13 cellular contexts compared by ENCODE assay signal in genomic region chr5:95873351-95873750, GRCh38. TPM values are rescaled to one million over a fixed set of nuclear protein-coding genes. Genes with fewer than 3 reads are reported as not detected.
DNase-seq lines count a peak whose midpoint lies in the region; ATAC-seq and TF ChIP-seq lines count a peak whose summit lies in the region.
"Had no signal": no experiment of that assay in that cellular context is flagged by ENCODE, and none has a peak within 500 bp of the region (broad histone marks: within the 10 kb centered on the region; RNA-seq: fewer than 3 reads in every experiment).

No MANE protein-coding gene starts in this region.

- peaks cover 2 to 30% (median 12%) of the 10 kb centered on the region in 4 donors for H3K4me1 ChIP-seq in liver (ENCODE audit: control insufficient read depth in 4 of 4, insufficient read depth in 4 of 4, low read length in 3 of 4)
- H3K4me1 ChIP-seq: HAP-1 had no signal

- POLR2A ChIA-PET in activated CD4-positive, alpha-beta T cell treated with anti-CD3 and anti-CD28 coated beads, Interleukin-2, amount 10 ng/mL, durations not matched to agents 7 days and 5 days (lab: Charles Lee), result no interaction called here

- H3K4me3 ChIP-seq in liver (ENCODE audit: low read depth in 1 of 3, low read length in 3 of 3), result no peak overlapping the region
- H3K4me3 ChIP-seq: HAP-1 had no signal

- 41% methylated on average over 4 of the region's 4 CpGs for WGBS in liver

- no peak overlapping the region for H3K4me3 Mint-ChIP-seq in activated CD8-positive, alpha-beta memory T cell treated with anti-CD3 and anti-CD28 coated beads, Interleukin-2, amount 10 ng/mL, durations not matched to agents 7 days and 5 days
- no peak overlapping the region for H3K4me3 Mint-ChIP-seq in T-helper 17 cell
- H3K4me3 Mint-ChIP-seq in stimulated activated memory B cell treated with anti-CD40 and anti-IgM and Interleukin-4, amounts not matched to agents 10 μg/mL and 1 μg/mL and 100 μg/mL, for 72 hours, result no peak overlapping the region
- H3K4me3 Mint-ChIP-seq in activated CD4-positive, alpha-beta T cell treated with anti-CD3 and anti-CD28 coated beads, Interleukin-2, amount 10 ng/mL, durations not matched to agents 7 days and 5 days, result no peak overlapping the region
- H3K4me3 Mint-ChIP-seq: CD4-positive, CD25-positive, alpha-beta regulatory T cell had no signal

- no peaks in the 10 kb centered on the region for H3K27me3 ChIP-seq in liver (ENCODE audit: control insufficient read depth in 4 of 4, insufficient read depth in 4 of 4, low read length in 3 of 4)

- no peak for TF ChIP-seq CTCF in liver (IDR thresholded peaks at IDR 0.05; ENCODE audit: low read depth, low read length, missing input control)

- H3K27me3 Mint-ChIP-seq in activated CD8-positive, alpha-beta memory T cell treated with anti-CD3 and anti-CD28 coated beads, Interleukin-2, amount 10 ng/mL, durations not matched to agents 7 days and 5 days, result no peaks in the 10 kb centered on the region
- H3K27me3 Mint-ChIP-seq in T-helper 17 cell, result no peaks in the 10 kb centered on the region
- H3K27me3 Mint-ChIP-seq in stimulated activated memory B cell treated with anti-CD40 and anti-IgM and Interleukin-4, amounts not matched to agents 10 μg/mL and 1 μg/mL and 100 μg/mL, for 72 hours, result no peaks in the 10 kb centered on the region
- no peaks in the 10 kb centered on the region for H3K27me3 Mint-ChIP-seq in activated CD4-positive, alpha-beta T cell treated with anti-CD3 and anti-CD28 coated beads, Interleukin-2, amount 10 ng/mL, durations not matched to agents 7 days and 5 days

- peak overlapping the region; percentile 76 to 77 for H3K27ac ChIP-seq in liver (ENCODE audit: low read depth in 1 of 2, low read length in 2 of 2)
- H3K27ac ChIP-seq: 22Rv1 had no signal

- ATAC-seq in activated CD8-positive, alpha-beta memory T cell treated with anti-CD3 and anti-CD28 coated beads, Interleukin-2, amount 10 ng/mL, durations not matched to agents 7 days and 5 days, result no peak
- no peak for ATAC-seq in T-helper 17 cell
- ATAC-seq in stimulated activated memory B cell treated with anti-CD40 and anti-IgM and Interleukin-4, amounts not matched to agents 10 μg/mL and 1 μg/mL and 100 μg/mL, for 72 hours, result no peak
- ATAC-seq in HG02870 (IDR thresholded peaks at IDR 0.05; ENCODE audit: unreplicated experiment), result no peak

- DNase-seq in activated CD8-positive, alpha-beta memory T cell treated with anti-CD3 and anti-CD28 coated beads, Interleukin-2, amount 50 U/mL, for 48 hours, result peak; percentile 23
- DNase-seq in activated CD8-positive, alpha-beta memory T cell treated with anti-CD3 and anti-CD28 coated beads, Interleukin-2, amount 10 ng/mL, durations not matched to agents 7 days and 5 days, result no peak
- no peak for DNase-seq in T-helper 17 cell
- no peak for DNase-seq in stimulated activated CD4-positive, alpha-beta T cell treated with anti-CD3 and anti-CD28 coated beads, Interleukin-4, amount 100 ng/mL, for 24 hours
- DNase-seq in activated CD4-positive, alpha-beta T cell treated with anti-CD3 and anti-CD28 coated beads, Interleukin-2, amount 10 ng/mL, durations not matched to agents 7 days and 5 days, result no peak
- DNase-seq: CD4-positive, CD25-positive, alpha-beta regulatory T cell; DMS 273 treated with DMSO at 0.1 percent for 48 hours; IMR-90 had no signal

- CTCF ChIA-PET in activated CD8-positive, alpha-beta memory T cell treated with anti-CD3 and anti-CD28 coated beads, Interleukin-2, amount 10 ng/mL, durations not matched to agents 7 days and 5 days (lab: Charles Lee), result no interaction called here
- CTCF ChIA-PET in activated CD4-positive, alpha-beta T cell treated with anti-CD3 and anti-CD28 coated beads, Interleukin-2, amount 10 ng/mL, durations not matched to agents 7 days and 5 days (lab: Charles Lee), result interaction anchor here (1.1 to 1.7 kb wide), 4 partner anchors 10 to 21 kb away, joined by 3 to 5 read pairs (median 4); no protein-coding TSS in a partner anchor

- no peaks in the 10 kb centered on the region for H3K36me3 ChIP-seq in liver (ENCODE audit: control insufficient read depth in 4 of 4, insufficient read depth in 3 of 4, low read depth in 1 of 4, low read length in 3 of 4)
- H3K36me3 ChIP-seq: HAP-1 had no signal

- H3K9me3 Mint-ChIP-seq in activated CD8-positive, alpha-beta memory T cell treated with anti-CD3 and anti-CD28 coated beads, Interleukin-2, amount 10 ng/mL, durations not matched to agents 7 days and 5 days (ENCODE audit: low read depth), result no peaks in the 10 kb centered on the region
- no peaks in the 10 kb centered on the region for H3K9me3 Mint-ChIP-seq in stimulated activated memory B cell treated with anti-CD40 and anti-IgM and Interleukin-4, amounts not matched to agents 10 μg/mL and 1 μg/mL and 100 μg/mL, for 72 hours
- H3K9me3 Mint-ChIP-seq in activated CD4-positive, alpha-beta T cell treated with anti-CD3 and anti-CD28 coated beads, Interleukin-2, amount 10 ng/mL, durations not matched to agents 7 days and 5 days, result no peaks in the 10 kb centered on the region

- H3K27ac Mint-ChIP-seq in activated CD8-positive, alpha-beta memory T cell treated with anti-CD3 and anti-CD28 coated beads, Interleukin-2, amount 10 ng/mL, durations not matched to agents 7 days and 5 days, result no peak overlapping the region
- peak overlapping the region; percentile 9 for H3K27ac Mint-ChIP-seq in T-helper 17 cell
- H3K27ac Mint-ChIP-seq in stimulated activated memory B cell treated with anti-CD40 and anti-IgM and Interleukin-4, amounts not matched to agents 10 μg/mL and 1 μg/mL and 100 μg/mL, for 72 hours, result peak overlapping the region; percentile 22
- H3K27ac Mint-ChIP-seq in activated CD4-positive, alpha-beta T cell treated with anti-CD3 and anti-CD28 coated beads, Interleukin-2, amount 10 ng/mL, durations not matched to agents 7 days and 5 days, result no peak overlapping the region

- H3K9me3 ChIP-seq in T-helper 17 cell (ENCODE audit: control insufficient read depth, low read length, poor library complexity, severe bottlenecking), result no peaks in the 10 kb centered on the region
- H3K9me3 ChIP-seq in liver (ENCODE audit: control insufficient read depth in 4 of 4, low read length in 3 of 4), result no peaks in the 10 kb centered on the region

- peaks cover 2% of the 10 kb centered on the region for H3K36me3 Mint-ChIP-seq in activated CD8-positive, alpha-beta memory T cell treated with anti-CD3 and anti-CD28 coated beads, Interleukin-2, amount 10 ng/mL, durations not matched to agents 7 days and 5 days
- H3K36me3 Mint-ChIP-seq in T-helper 17 cell (ENCODE audit: low read depth), result no peaks in the 10 kb centered on the region
- H3K36me3 Mint-ChIP-seq in stimulated activated memory B cell treated with anti-CD40 and anti-IgM and Interleukin-4, amounts not matched to agents 10 μg/mL and 1 μg/mL and 100 μg/mL, for 72 hours, result no peaks in the 10 kb centered on the region
- peaks cover 3% of the 10 kb centered on the region for H3K36me3 Mint-ChIP-seq in activated CD4-positive, alpha-beta T cell treated with anti-CD3 and anti-CD28 coated beads, Interleukin-2, amount 10 ng/mL, durations not matched to agents 7 days and 5 days (ENCODE audit: low read depth)
- H3K36me3 Mint-ChIP-seq: CD4-positive, CD25-positive, alpha-beta regulatory T cell had no signal

- TF ChIP-seq RAD21 in liver (IDR thresholded peaks at IDR 0.05), result peak; percentile 35 to 42

- H3K4me1 Mint-ChIP-seq in activated CD8-positive, alpha-beta memory T cell treated with anti-CD3 and anti-CD28 coated beads, Interleukin-2, amount 10 ng/mL, durations not matched to agents 7 days and 5 days, result peaks cover 31% of the 10 kb centered on the region
- peaks cover 22% of the 10 kb centered on the region for H3K4me1 Mint-ChIP-seq in T-helper 17 cell
- peaks cover 34% of the 10 kb centered on the region for H3K4me1 Mint-ChIP-seq in stimulated activated memory B cell treated with anti-CD40 and anti-IgM and Interleukin-4, amounts not matched to agents 10 μg/mL and 1 μg/mL and 100 μg/mL, for 72 hours
- H3K4me1 Mint-ChIP-seq in activated CD4-positive, alpha-beta T cell treated with anti-CD3 and anti-CD28 coated beads, Interleukin-2, amount 10 ng/mL, durations not matched to agents 7 days and 5 days, result peaks cover 35% of the 10 kb centered on the region

- no peak overlapping the region for H3K9ac ChIP-seq in liver (ENCODE audit: low read depth in 1 of 2, low read length in 2 of 2)

TF ChIP-seq in liver, 16 proteins besides CTCF, POLR2A, EP300 and RAD21 (continues in another document):
- TF ChIP-seq ZBTB33 (IDR thresholded peaks at IDR 0.05) (peak; percentile 76), TAF1 (conservative IDR thresholded peaks at IDR 0.05) (no peak), FOXA2 (IDR thresholded peaks at IDR 0.05) (peak; percentile 51), RXRA (IDR thresholded peaks at IDR 0.05) (peak; percentile 75 to 83), HNF4G (IDR thresholded peaks at IDR 0.05) (peak; percentile 91), SP1 (IDR thresholded peaks at IDR 0.05) (peak; percentile 93), ATF3 (IDR thresholded peaks at IDR 0.05) (peak; percentile 66)

RNA-seq across cellular contexts. Expression of gene GLRX, which starts 50.8 kb away (rescaled TPM):
- total RNA-seq in activated CD8-positive, alpha-beta memory T cell treated with anti-CD3 and anti-CD28 coated beads, Interleukin-2, amount 10 ng/mL, durations not matched to agents 7 days and 5 days, result 10 to 100 TPM; 65.3 to 67.1 TPM
- total RNA-seq in T-helper 17 cell, result 10 to 100 TPM; 32.0 to 51.9 TPM
- 10 to 100 TPM; 48.2 to 61.8 TPM for total RNA-seq in liver
- 100 to 1,000 TPM; 152 to 187 TPM for polyA plus RNA-seq in liver
- total RNA-seq in activated CD4-positive, alpha-beta T cell treated with anti-CD3 and anti-CD28 coated beads, Interleukin-2, amount 10 ng/mL, durations not matched to agents 7 days and 5 days, result 10 to 100 TPM; 60.2 to 61.1 TPM

Comparison
In these comparisons a context has a peak if more than half of its experiments do, and no peak if none do; other contexts are left out.
1. H3K27ac Mint-ChIP-seq: peak in T-helper 17 cell (single experiment) and stimulated activated memory B cell treated with anti-CD40 and anti-IgM and Interleukin-4, amounts not matched to agents 10 μg/mL and 1 μg/mL and 100 μg/mL, for 72 hours (single experiment); none in activated CD8-positive, alpha-beta memory T cell treated with anti-CD3 and anti-CD28 coated beads, Interleukin-2, amount 10 ng/mL, durations not matched to agents 7 days and 5 days (single experiment) and activated CD4-positive, alpha-beta T cell treated with anti-CD3 and anti-CD28 coated beads, Interleukin-2, amount 10 ng/mL, durations not matched to agents 7 days and 5 days (single experiment).